ENCODE assay signal across 9 cellular contexts in the genomic region with DNA sequence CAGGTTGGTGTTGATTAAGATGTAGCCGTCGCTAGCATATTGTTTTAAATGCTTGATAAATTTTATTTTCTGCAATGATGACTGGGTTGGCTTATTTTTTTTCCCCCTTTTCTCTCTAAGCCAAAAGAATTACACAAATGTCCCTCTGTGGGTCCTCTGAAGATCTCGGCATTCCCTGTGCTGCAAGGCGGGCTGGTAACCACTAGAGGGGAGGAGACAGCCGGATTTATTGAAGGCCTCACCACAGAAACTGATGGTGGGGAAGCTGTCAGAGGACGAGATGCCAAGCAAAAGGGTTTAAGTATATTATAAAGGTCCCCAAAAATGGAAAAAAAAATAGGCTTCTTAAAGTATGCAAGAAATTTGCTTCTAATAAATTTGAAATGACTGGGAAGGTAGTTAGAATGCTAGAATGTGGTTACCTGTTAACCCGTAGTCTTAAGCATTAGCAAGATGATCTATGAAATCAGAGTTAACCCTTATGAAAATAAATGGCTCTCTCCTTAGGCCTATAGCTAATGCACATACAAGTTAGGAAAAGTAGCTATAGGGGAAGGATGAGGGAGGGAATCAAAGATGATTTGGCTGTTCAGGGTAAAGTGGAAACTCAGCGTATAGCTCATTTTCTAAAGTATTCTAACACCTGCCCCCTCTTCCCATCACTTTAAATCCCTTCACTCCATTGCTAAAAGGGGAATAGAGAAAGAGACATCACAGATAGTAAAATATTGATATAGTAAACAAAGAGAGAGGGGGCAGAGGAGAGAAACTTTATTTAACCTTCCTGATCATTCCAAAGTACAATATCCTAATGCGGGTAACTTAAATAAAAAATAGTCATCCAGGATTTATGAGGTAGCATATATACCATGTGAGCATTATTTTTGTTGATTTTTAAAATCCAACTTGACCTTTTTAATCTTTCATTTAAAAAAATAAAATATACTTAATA.
DNase-seq lines count a peak whose midpoint lies in the region; ATAC-seq, FAIRE-seq and TF ChIP-seq lines count a peak whose summit lies in the region.
"Had no signal": no experiment of that assay in that cellular context is flagged by ENCODE, and none has a peak within 500 bp of the region (broad histone marks: within the 10 kb centered on the region; RNA-seq: fewer than 3 reads in every experiment).

No MANE protein-coding gene starts in this region.

- no peak overlapping the region for H3K4me2 ChIP-seq in GM12878 (ENCODE audit: control insufficient read depth, insufficient read depth)

- peak; percentile 51 for TF ChIP-seq RAD21 in GM12878 (IDR thresholded peaks at IDR 0.05; ENCODE audit: insufficient read depth, low read depth, low read length)

- in situ Hi-C loops in GM12878 (cut with MboI): no loop called here

- H3K27me3 Mint-ChIP-seq in stimulated activated naive CD8-positive, alpha-beta T cell treated with anti-CD3 and anti-CD28 coated beads, Interleukin-15, amount 100 ng/mL, for 72 hours: no peaks in the 10 kb centered on the region

- TF ChIP-seq EP300 in GM12878 (IDR thresholded peaks at IDR 0.05; ENCODE audit: borderline replicate concordance in 1 of 2, control insufficient read depth in 1 of 2, low read depth in 2 of 2, low read length in 2 of 2): no peak

- CTCF ChIA-PET in GM12878 (lab: Yijun Ruan, JAX): interaction anchor here (1.1 to 2.2 kb wide), 4 partner anchors 20 to 890 kb away, joined by 3 to 11 read pairs (median 6); no protein-coding TSS in a partner anchor

- no peak overlapping the region for H3K9ac ChIP-seq in GM12878 (ENCODE audit: control insufficient read depth, insufficient read depth, low read length)

- no peaks in the 10 kb centered on the region for H3K4me1 ChIP-seq in GM12878 (ENCODE audit: control insufficient read depth, insufficient read depth, low read length)
- H3K4me1 ChIP-seq in vagina: no peaks in the 10 kb centered on the region
- H3K4me1 ChIP-seq: HAP-1 had no signal

- H3K9me3 Mint-ChIP-seq in stimulated activated naive CD8-positive, alpha-beta T cell treated with anti-CD3 and anti-CD28 coated beads, Interleukin-15, amount 100 ng/mL, for 72 hours: peaks cover 0 to 8% of the 10 kb centered on the region in 2 donors

- no TSS peak for BruUV-seq in GM12878 (replicated peaks; lab: Mats Ljungman, UMichigan)

- H3K4me3 Mint-ChIP-seq in stimulated activated naive CD8-positive, alpha-beta T cell treated with anti-CD3 and anti-CD28 coated beads, Interleukin-15, amount 100 ng/mL, for 72 hours: no peak overlapping the region

- TF ChIP-seq CTCF in GM12878 (IDR thresholded peaks at IDR 0.05 in 2 of 3, conservative IDR thresholded peaks at IDR 0.05 in 1 of 3; ENCODE audit: control insufficient read depth in 2 of 3, extremely low read depth in 1 of 3, insufficient read depth in 1 of 3, low read depth in 3 of 3, low read length in 3 of 3): peak; percentile 35 to 47 (median 40); a peak in 5 of 6 replicates
- TF ChIP-seq CTCF in vagina (IDR thresholded peaks at IDR 0.05): no peak

- H3K27ac ChIP-seq in GM12878 (ENCODE audit: control insufficient read depth, insufficient read depth) (no peak overlapping the region), vagina (no peak overlapping the region)

- 31% methylated on average over 9 of the region's 9 CpGs for WGBS in GM12878 (ENCODE audit: insufficient coverage, insufficient replicate concordance, low lambda C conversion rate, missing lambda C conversion rate)

- no peaks in the 10 kb centered on the region for H3K9me3 ChIP-seq in GM12878 (replicated peaks; ENCODE audit: control insufficient read depth, insufficient read depth, low read length)
- H3K9me3 ChIP-seq in vagina: no peaks in the 10 kb centered on the region
- H3K9me3 ChIP-seq: HAP-1 had no signal

- no peaks in the 10 kb centered on the region for H3K79me2 ChIP-seq in GM12878 (ENCODE audit: control insufficient read depth, insufficient read depth, low read length)

- DNase-seq in AG20443 (ENCODE audit: low spot score) (peak; percentile 49), NCI-H1930 (lab: John Stamatoyannopoulos, UW) (peak; percentile 17 to 32), GM12878 (ENCODE audit: low read depth, low spot score) (no peak), medulla oblongata (ENCODE audit: extremely low spot score) (peak; percentile 90), vagina (ENCODE audit: extremely low spot score in 2 of 2) (no peak)
- DNase-seq in stimulated activated naive CD8-positive, alpha-beta T cell treated with anti-CD3 and anti-CD28 coated beads, Interleukin-15, amount 100 ng/mL, for 72 hours: no peak
- DNase-seq in activated naive CD4-positive, alpha-beta T cell (lab: John Stamatoyannopoulos, UW): no peak

- intact Hi-C loops in GM12878 (cut with micrococcal nuclease; ENCODE audit: unreplicated experiment): no loop called here
- intact Hi-C loops in vagina (cut with DNase I): no loop called here

- H3K36me3 ChIP-seq in GM12878 (ENCODE audit: control insufficient read depth in 2 of 2, insufficient read depth in 2 of 2, low read length in 1 of 2): no peaks in the 10 kb centered on the region
- no peaks in the 10 kb centered on the region for H3K36me3 ChIP-seq in vagina
- H3K36me3 ChIP-seq: HAP-1 had no signal

- H3K4me3 ChIP-seq in GM12878 (no peak overlapping the region), vagina (no peak overlapping the region)
- H3K4me3 ChIP-seq: HAP-1 had no signal

- RAD21 ChIA-PET in GM12878 (lab: Charles Lee; ENCODE audit: unreplicated experiment): interaction anchor here (1.0 kb wide), 1 partner anchor 890 kb away, joined by 3 read pairs; no protein-coding TSS in a partner anchor

- TF ChIP-seq POLR2A in GM12878 (IDR thresholded peaks at IDR 0.05; ENCODE audit: low read depth, low read length) (no peak), vagina (IDR thresholded peaks at IDR 0.05) (no peak)

- ATAC-seq in GM19351 (IDR thresholded peaks at IDR 0.05; ENCODE audit: unreplicated experiment) (peak; percentile 65), GM12878 (peak; percentile 65; the same call in 2 of the 3 replicates)
- no peak for ATAC-seq in stimulated activated naive CD8-positive, alpha-beta T cell treated with anti-CD3 and anti-CD28 coated beads, Interleukin-15, amount 100 ng/mL, for 72 hours

- H4K20me1 ChIP-seq in GM12878 (ENCODE audit: control insufficient read depth, insufficient read depth): no peaks in the 10 kb centered on the region

- H3K27me3 ChIP-seq in GM12878 (replicated peaks in 1 of 2; ENCODE audit: control insufficient read depth in 2 of 2, insufficient read depth in 2 of 2, low read length in 1 of 2) (no peaks in the 10 kb centered on the region), vagina (no peaks in the 10 kb centered on the region)

- H3K27ac Mint-ChIP-seq in stimulated activated naive CD8-positive, alpha-beta T cell treated with anti-CD3 and anti-CD28 coated beads, Interleukin-15, amount 100 ng/mL, for 72 hours: no peak overlapping the region

- no peak overlapping the region for H2AFZ ChIP-seq in GM12878 (ENCODE audit: control insufficient read depth, low read depth, low read length)

- POLR2A ChIA-PET in GM12878 (lab: Charles Lee): no interaction called here

- no peak for FAIRE-seq in GM12878 (lab: Jason Lieb, UNC)

- no peaks in the 10 kb centered on the region for H3K4me1 Mint-ChIP-seq in stimulated activated naive CD8-positive, alpha-beta T cell treated with anti-CD3 and anti-CD28 coated beads, Interleukin-15, amount 100 ng/mL, for 72 hours

- SMC1A ChIA-PET in GM12878 (lab: Charles Lee; ENCODE audit: uncharacterized antibody, unreplicated experiment): no interaction called here

TF ChIP-seq in GM12878, 131 proteins besides CTCF, POLR2A, EP300 and RAD21:
- TF ChIP-seq RUNX3 (IDR thresholded peaks at IDR 0.05; ENCODE audit: low read length) (peak; percentile 29), BMI1 (IDR thresholded peaks at IDR 0.05; ENCODE audit: borderline replicate concordance) (no peak)

Comparison
In these comparisons a context has a peak if more than half of its experiments do, and no peak if none do; other contexts are left out.
1. DNase-seq: peak in AG20443 (single experiment), NCI-H1930 (2 of 2) and medulla oblongata (single experiment); none in GM12878 (single experiment), stimulated activated naive CD8-positive, alpha-beta T cell treated with anti-CD3 and anti-CD28 coated beads, Interleukin-15, amount 100 ng/mL, for 72 hours (0 of 2), activated naive CD4-positive, alpha-beta T cell (0 of 4) and vagina (0 of 2).
2. CTCF ChIP-seq: peak in GM12878 (3 of 3); none in vagina (0 of 3).